In the genomic region with DNA sequence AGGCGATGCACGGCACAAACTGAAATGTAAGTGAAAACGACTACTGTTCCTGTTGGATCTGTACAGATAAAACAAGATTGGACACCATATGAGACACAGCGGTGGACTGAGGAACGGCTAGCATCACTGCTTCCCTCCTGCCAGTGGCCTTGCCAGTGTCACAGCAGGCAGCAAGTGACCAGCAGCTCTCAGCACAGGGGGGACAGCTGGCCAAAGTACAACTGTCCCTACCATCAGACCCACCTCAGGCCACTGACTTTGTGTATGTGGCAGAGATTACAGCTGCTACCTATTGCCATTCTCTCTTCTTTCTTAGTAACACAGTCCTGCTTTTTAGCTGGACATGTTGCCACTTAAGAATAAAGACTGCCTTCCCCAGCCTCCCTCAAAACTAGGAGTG, we compare ENCODE assay signal across 27 cellular contexts.
"Had no signal": no experiment of that assay in that cellular context is flagged by ENCODE, and none has a peak within 500 bp of the region (broad histone marks: within the 10 kb centered on the region; RNA-seq: fewer than 3 reads in every experiment).

No MANE protein-coding gene starts in this region.

- H3K36me3 Mint-ChIP-seq: activated naive CD4-positive, alpha-beta T cell treated with anti-CD3 and anti-CD28 coated beads, Interleukin-2, amount 10 ng/mL, durations not matched to agents 7 days and 5 days; activated naive CD8-positive, alpha-beta T cell; brain had no signal

- H3K9me3 ChIP-seq: SJCRH30 had no signal

- DNase-seq: activated CD4-positive, alpha-beta T cell treated with anti-CD3 and anti-CD28 coated beads for 1 hour; activated CD4-positive, alpha-beta T cell treated with anti-CD3 and anti-CD28 coated beads for 48 hours; activated CD4-positive, alpha-beta T cell treated with anti-CD3 and anti-CD28 coated beads, Interleukin-2, amount 50 U/mL, for 4 hours; activated CD4-positive, CD25-positive, alpha-beta regulatory T cell; activated CD8-positive, alpha-beta memory T cell treated with anti-CD3 and anti-CD28 coated beads, Interleukin-2, amount 50 U/mL, for 48 hours; activated effector memory CD4-positive, alpha-beta T cell treated with Interleukin-2 at 50 U/mL for 16 hours; activated naive CD4-positive, alpha-beta T cell treated with anti-CD3 and anti-CD28 coated beads, Interleukin-2, amount 10 ng/mL, durations not matched to agents 7 days and 5 days; activated naive CD8-positive, alpha-beta T cell treated with anti-CD3 and anti-CD28 coated beads, Interleukin-2, amount 50 U/mL, for 24 hours; activated T-cell treated with anti-CD3 and anti-CD28 coated beads, Interleukin-2, amount 50 U/mL, for 48 hours; anterior cingulate cortex; central memory CD4-positive, alpha-beta T cell; NCI-H1105; NCI-H1417 treated with DMSO at 0.1 percent for 48 hours; NCI-H187 treated with DMSO at 0.1 percent for 48 hours; NCI-H2081; NCI-H2171 treated with DMSO at 0.1 percent for 48 hours; NCI-H226; NCI-H524 treated with DMSO at 0.1 percent for 48 hours; SHP77; SJCRH30; T1000; WERI-Rb-1 had no signal

- H3K4me3 Mint-ChIP-seq: activated CD8-positive, alpha-beta T cell treated with anti-CD3 and anti-CD28 coated beads, Interleukin-2, amount 10 ng/mL, durations not matched to agents 7 days and 5 days; activated naive CD4-positive, alpha-beta T cell treated with anti-CD3 and anti-CD28 coated beads, Interleukin-2, amount 10 ng/mL, durations not matched to agents 7 days and 5 days; activated naive CD8-positive, alpha-beta T cell; activated naive CD8-positive, alpha-beta T cell treated with anti-CD3 and anti-CD28 coated beads, Interleukin-2, amount 50 U/mL, for 24 hours; brain had no signal

- ATAC-seq: activated CD8-positive, alpha-beta T cell treated with anti-CD3 and anti-CD28 coated beads, Interleukin-2, amount 10 ng/mL, durations not matched to agents 7 days and 5 days; activated naive CD8-positive, alpha-beta T cell treated with anti-CD3 and anti-CD28 coated beads, Interleukin-2, amount 50 U/mL, for 24 hours; Panc1 had no signal

- H3K4me3 ChIP-seq: SJCRH30, SK-N-MC had no signal

- H3K4me1 Mint-ChIP-seq: activated naive CD8-positive, alpha-beta T cell treated with anti-CD3 and anti-CD28 coated beads, Interleukin-2, amount 50 U/mL, for 24 hours had no signal

- H3K36me3 ChIP-seq: SJCRH30, WERI-Rb-1 had no signal

- H3K9me3 Mint-ChIP-seq: activated naive CD4-positive, alpha-beta T cell treated with anti-CD3 and anti-CD28 coated beads, Interleukin-2, amount 10 ng/mL, durations not matched to agents 7 days and 5 days; activated naive CD8-positive, alpha-beta T cell treated with anti-CD3 and anti-CD28 coated beads, Interleukin-2, amount 50 U/mL, for 24 hours had no signal

- H3K27ac Mint-ChIP-seq: activated CD8-positive, alpha-beta T cell treated with anti-CD3 and anti-CD28 coated beads, Interleukin-2, amount 10 ng/mL, durations not matched to agents 7 days and 5 days; activated naive CD4-positive, alpha-beta T cell treated with anti-CD3 and anti-CD28 coated beads, Interleukin-2, amount 10 ng/mL, durations not matched to agents 7 days and 5 days; activated naive CD8-positive, alpha-beta T cell; activated naive CD8-positive, alpha-beta T cell treated with anti-CD3 and anti-CD28 coated beads, Interleukin-2, amount 50 U/mL, for 24 hours; brain had no signal

- H3K4me1 ChIP-seq: SJCRH30 had no signal

- H3K27ac ChIP-seq: SJCRH30, SK-N-MC, WERI-Rb-1 had no signal

- H3K27me3 Mint-ChIP-seq: brain had no signal
